8 cellular contexts compared by ENCODE assay signal in the genomic region with DNA sequence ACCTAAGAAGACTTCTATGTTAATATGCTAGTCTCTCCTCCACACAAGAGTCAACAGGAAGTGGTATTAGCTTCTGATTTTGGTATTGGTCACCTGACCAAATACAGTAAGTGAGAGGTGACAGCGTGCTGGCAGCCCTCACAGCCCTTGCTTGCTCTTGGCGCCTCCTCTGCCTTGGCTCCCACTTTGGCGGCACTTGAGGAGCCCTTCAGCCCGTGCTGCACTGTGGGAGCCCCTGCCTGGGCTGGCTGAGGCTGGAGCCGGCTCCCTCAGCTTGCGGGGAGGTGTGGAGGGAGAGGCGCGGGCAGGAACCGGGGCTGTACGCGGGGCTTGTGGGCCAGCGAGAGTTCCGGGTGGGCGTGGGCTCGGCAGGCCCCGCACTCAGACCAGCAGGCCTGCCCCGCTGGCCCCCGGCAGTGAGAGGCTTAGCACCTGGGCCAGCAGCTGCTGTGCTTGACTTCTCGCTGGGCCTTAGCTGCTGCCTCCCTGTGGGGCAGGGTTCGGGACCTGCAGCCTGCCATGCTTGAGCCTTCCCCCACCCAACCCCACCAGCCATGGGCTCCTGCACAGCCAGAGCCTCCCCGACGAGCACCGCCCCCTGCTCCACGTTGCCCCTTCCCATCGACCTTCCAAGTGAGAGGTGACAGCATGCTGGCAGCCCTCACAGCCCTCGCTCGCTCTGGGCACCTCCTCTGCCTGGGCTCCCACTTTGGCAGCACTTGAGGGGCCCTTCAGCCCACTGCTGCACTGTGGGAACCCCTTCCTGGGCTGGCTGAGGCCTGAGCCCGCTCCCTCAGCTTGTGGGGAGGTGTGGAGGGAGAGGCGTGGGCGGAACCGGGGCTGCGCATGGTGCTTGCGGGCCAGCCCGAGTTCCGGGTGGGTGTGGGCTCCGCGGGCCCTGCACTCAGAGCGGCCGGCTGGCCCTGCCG. TPM values are rescaled to one million over a fixed set of nuclear protein-coding genes. Genes with fewer than 3 reads are reported as not detected.
DNase-seq lines count a peak whose midpoint lies in the region; ATAC-seq and TF ChIP-seq lines count a peak whose summit lies in the region.
"Had no signal": no experiment of that assay in that cellular context is flagged by ENCODE, and none has a peak within 500 bp of the region (broad histone marks: within the 10 kb centered on the region; RNA-seq: fewer than 3 reads in every experiment).

No MANE protein-coding gene starts in this region.

- no peak overlapping the region for H3K27ac ChIP-seq in stomach

- peak in 2 of 10 donors; percentile 18 to 32 for DNase-seq in naive thymus-derived CD8-positive, alpha-beta T cell
- DNase-seq in NCI-H446 treated with DMSO at 0.1 percent for 48 hours (lab: John Stamatoyannopoulos, UW) (no peak), stomach (no peak), mesothelial cell of epicardium (ENCODE audit: low spot score in 2 of 2, unreplicated experiment in 2 of 2) (no peak)
- DNase-seq: nucleus accumbens had no signal

- intact Hi-C loops in stomach (cut with DNase I; ENCODE audit: low total_unique reads) = no loop called here

- H3K9me3 ChIP-seq in stomach = no peaks in the 10 kb centered on the region

- peaks cover 0 to 14% (median 9%) of the 10 kb centered on the region in 4 donors for H3K4me1 ChIP-seq in stomach

- H3K36me3 Mint-ChIP-seq in naive thymus-derived CD8-positive, alpha-beta T cell = no peaks in the 10 kb centered on the region
- no peaks in the 10 kb centered on the region for H3K36me3 Mint-ChIP-seq in mesothelial cell of epicardium

- peaks cover 0 to 1% (median 0%) of the 10 kb centered on the region in 9 donors for H3K9me3 Mint-ChIP-seq in naive thymus-derived CD8-positive, alpha-beta T cell
- peaks cover 4% of the 10 kb centered on the region for H3K9me3 Mint-ChIP-seq in mesothelial cell of epicardium

- peak overlapping the region in 1 of 10 donors; percentile 65 for H3K4me3 Mint-ChIP-seq in naive thymus-derived CD8-positive, alpha-beta T cell
- no peak overlapping the region for H3K4me3 Mint-ChIP-seq in mesothelial cell of epicardium

- no peak for TF ChIP-seq EP300 in stomach (IDR thresholded peaks at IDR 0.05)

- no peaks in the 10 kb centered on the region for H3K27me3 Mint-ChIP-seq in naive thymus-derived CD8-positive, alpha-beta T cell
- peaks cover 2% of the 10 kb centered on the region for H3K27me3 Mint-ChIP-seq in mesothelial cell of epicardium (ENCODE audit: low read depth)

- WGBS in stomach, 5 donors = 78 to 96% (median 88%) methylated on average over 16 to 40 of the region's 40 CpGs

- ATAC-seq in GM18909 (IDR thresholded peaks at IDR 0.05; ENCODE audit: poor library complexity, unreplicated experiment) (peak; percentile 96), GM21717 (IDR thresholded peaks at IDR 0.05; ENCODE audit: unreplicated experiment) (peak; percentile 90), HG03439 (IDR thresholded peaks at IDR 0.05; ENCODE audit: unreplicated experiment) (peak; percentile 93)
- ATAC-seq in naive thymus-derived CD8-positive, alpha-beta T cell = peak; percentile 41 to 51

- POLR2A ChIA-PET in naive thymus-derived CD8-positive, alpha-beta T cell (lab: Charles Lee) = interaction anchor here (0.6 to 0.7 kb wide), 3 partner anchors 8 to 16 kb away, joined by 3 to 7 read pairs (median 4); no protein-coding TSS in a partner anchor

- peak overlapping the region in 5 of 10 donors; percentile 18 to 93 (median 35) for H3K27ac Mint-ChIP-seq in naive thymus-derived CD8-positive, alpha-beta T cell
- H3K27ac Mint-ChIP-seq in mesothelial cell of epicardium = no peak overlapping the region

- TF ChIP-seq POLR2A in stomach (IDR thresholded peaks at IDR 0.05) = no peak

- H3K27me3 ChIP-seq in stomach = no peaks in the 10 kb centered on the region

- TF ChIP-seq CTCF in stomach (IDR thresholded peaks at IDR 0.05) (no peak), mesothelial cell of epicardium (IDR thresholded peaks at IDR 0.05; ENCODE audit: unreplicated experiment) (no peak)

- no peaks in the 10 kb centered on the region for H3K36me3 ChIP-seq in stomach

- no peak overlapping the region for H3K4me3 ChIP-seq in stomach

- peaks cover 13 to 43% (median 32%) of the 10 kb centered on the region in 4 donors for H3K4me1 Mint-ChIP-seq in naive thymus-derived CD8-positive, alpha-beta T cell
- H3K4me1 Mint-ChIP-seq in mesothelial cell of epicardium = no peaks in the 10 kb centered on the region

RNA-seq across cellular contexts. Expression of gene ACSL5, which starts 4.2 kb away (rescaled TPM):
- 10 to 100 TPM; 31.7 to 35.8 TPM for total RNA-seq in naive thymus-derived CD8-positive, alpha-beta T cell
- polyA plus RNA-seq in naive thymus-derived CD8-positive, alpha-beta T cell = 10 to 100 TPM; 52.1 to 69.5 (median 54.3) TPM
- total RNA-seq in stomach (100 to 1,000 TPM in 1 of 5 donors, 10 to 100 TPM in 4; 14.3 to 144 (median 44.0) TPM), mesothelial cell of epicardium (0.41 to 0.53 TPM in 2 of 3 replicates, not detected in the other)
- polyA plus RNA-seq in stomach = 10 to 100 TPM in 1 of 3 donors, 1 to 10 TPM in 2; 4.9 to 16.9 (median 7.5) TPM

Comparison
In these comparisons a context has a peak if more than half of its experiments do, and no peak if none do; other contexts are left out.
1. ATAC-seq: peak in every context shown above with its lines; median percentile 96 in GM18909; 93 in HG03439; 90 in GM21717; 46 in naive thymus-derived CD8-positive, alpha-beta T cell.